ENCODE assay signal across 8 cellular contexts in the genomic region with DNA sequence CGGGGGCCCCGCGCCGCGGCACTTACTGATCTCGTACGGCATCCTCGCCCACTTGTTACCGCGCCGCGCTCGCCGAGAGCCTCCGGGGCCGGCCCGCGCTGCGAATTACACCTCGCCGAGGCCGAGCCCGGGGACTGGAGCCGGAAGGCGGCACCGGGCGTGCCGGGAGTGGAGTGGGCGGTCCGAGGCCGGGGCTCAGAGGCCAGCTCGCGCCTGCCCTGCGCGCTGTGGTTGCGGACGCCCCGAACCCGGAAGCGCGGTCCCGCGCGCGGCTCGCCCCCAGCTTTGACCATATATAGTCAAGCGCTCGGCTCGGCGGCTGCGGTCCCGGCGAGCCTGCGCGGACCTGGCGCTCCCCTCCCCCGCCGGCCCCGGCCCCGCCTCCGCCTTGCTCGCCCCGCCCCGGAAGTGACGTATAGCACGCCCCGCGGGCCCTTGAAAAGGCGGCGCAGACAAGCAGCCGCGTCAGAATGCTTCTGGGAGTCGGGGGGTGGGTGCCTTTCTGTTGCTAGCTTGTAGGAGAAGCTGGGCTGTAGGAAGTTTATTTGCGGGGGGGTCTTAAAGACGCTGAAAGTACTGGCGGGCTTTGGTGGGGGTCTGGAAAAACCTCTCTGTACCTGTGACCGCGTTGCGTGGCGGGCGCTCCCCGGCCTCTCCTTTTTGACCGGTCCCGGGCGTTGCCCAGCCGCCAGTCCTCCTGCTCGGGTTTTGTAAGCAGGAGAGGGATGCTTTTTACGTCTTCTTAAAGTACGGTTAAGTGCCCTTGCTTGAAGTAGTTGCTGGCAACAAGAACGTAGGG. TPM values are rescaled to one million over a fixed set of nuclear protein-coding genes. Genes with fewer than 3 reads are reported as not detected.
A peak's percentile ranks its signal among the peaks of the same experiment; 100 is the strongest.
DNase-seq lines count a peak whose midpoint lies in the region; ATAC-seq and TF ChIP-seq lines count a peak whose summit lies in the region.

A gene with protein sequence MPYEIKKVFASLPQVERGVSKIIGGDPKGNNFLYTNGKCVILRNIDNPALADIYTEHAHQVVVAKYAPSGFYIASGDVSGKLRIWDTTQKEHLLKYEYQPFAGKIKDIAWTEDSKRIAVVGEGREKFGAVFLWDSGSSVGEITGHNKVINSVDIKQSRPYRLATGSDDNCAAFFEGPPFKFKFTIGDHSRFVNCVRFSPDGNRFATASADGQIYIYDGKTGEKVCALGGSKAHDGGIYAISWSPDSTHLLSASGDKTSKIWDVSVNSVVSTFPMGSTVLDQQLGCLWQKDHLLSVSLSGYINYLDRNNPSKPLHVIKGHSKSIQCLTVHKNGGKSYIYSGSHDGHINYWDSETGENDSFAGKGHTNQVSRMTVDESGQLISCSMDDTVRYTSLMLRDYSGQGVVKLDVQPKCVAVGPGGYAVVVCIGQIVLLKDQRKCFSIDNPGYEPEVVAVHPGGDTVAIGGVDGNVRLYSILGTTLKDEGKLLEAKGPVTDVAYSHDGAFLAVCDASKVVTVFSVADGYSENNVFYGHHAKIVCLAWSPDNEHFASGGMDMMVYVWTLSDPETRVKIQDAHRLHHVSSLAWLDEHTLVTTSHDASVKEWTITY (minus strand): TSS at position 175 of the 799 bp plus-strand sequence. CDS start 133 bp downstream, at position 42.

- H3K36me3 ChIP-seq in effector memory CD4-positive, alpha-beta T cell (ENCODE audit: control insufficient read depth, insufficient read depth, low read length): peaks cover 35% of the 10 kb centered on the region

- no peak for TF ChIP-seq CTCF in GM20000 (IDR thresholded peaks at IDR 0.05; ENCODE audit: extremely low read depth, missing control alignments)

- no peaks in the 10 kb centered on the region for H3K9me3 Mint-ChIP-seq in memory B cell

- H3K4me1 ChIP-seq in effector memory CD4-positive, alpha-beta T cell (ENCODE audit: control insufficient read depth, insufficient read depth, low read length, poor library complexity, severe bottlenecking): peaks cover 38% of the 10 kb centered on the region

- DNase-seq in COLO668 (lab: John Stamatoyannopoulos, UW; ENCODE audit: unreplicated experiment) (peak; percentile 97), GM20000 (ENCODE audit: low spot score) (peak; percentile 98), HT-29 (ENCODE audit: low spot score) (peak; percentile 94), memory B cell (ENCODE audit: low spot score in 2 of 2) (peak; percentile 87 to 90)
- peak; percentile 89 for DNase-seq in NK-92 treated with Interleukin-12 subunit alpha and Interleukin-12 subunit beta, amount 100 ng/mL, for 24 hours (lab: John Stamatoyannopoulos, UW)
- peak; percentile 87 to 90 for DNase-seq in activated CD8-positive, alpha-beta memory T cell treated with anti-CD3 and anti-CD28 coated beads for 4 hours (ENCODE audit: low read depth in 2 of 2)
- peak; percentile 85 to 91 (median 86) for DNase-seq in effector memory CD4-positive, alpha-beta T cell
- peak; percentile 93 for DNase-seq in stimulated activated CD8-positive, alpha-beta memory T cell treated with anti-CD3 and anti-CD28 coated beads, Interleukin-12 subunit alpha, Interleukin-12 subunit beta, amount 100 ng/mL, for 1 hour (ENCODE audit: low read depth)

- H3K27ac Mint-ChIP-seq in memory B cell: peak within 1 kb of the TSS; percentile 98

- no peaks in the 10 kb centered on the region for H3K27me3 ChIP-seq in effector memory CD4-positive, alpha-beta T cell (replicated peaks; ENCODE audit: control insufficient read depth, insufficient read depth, low read length, poor library complexity, severe bottlenecking)

- H3K4me1 Mint-ChIP-seq in memory B cell: peaks cover 44% of the 10 kb centered on the region

- no peaks in the 10 kb centered on the region for H3K9me3 ChIP-seq in effector memory CD4-positive, alpha-beta T cell (ENCODE audit: control insufficient read depth, low read length)

- peaks cover 13% of the 10 kb centered on the region for H3K36me3 Mint-ChIP-seq in memory B cell

- peak within 1 kb of the TSS; percentile 95 for H3K27ac ChIP-seq in effector memory CD4-positive, alpha-beta T cell (ENCODE audit: insufficient read depth, low read length, poor library complexity, severe bottlenecking)

- H3K4me3 ChIP-seq in effector memory CD4-positive, alpha-beta T cell (ENCODE audit: insufficient read depth, low read depth, low read length, poor library complexity, severe bottlenecking): peak within 1 kb of the TSS; percentile 74

- ATAC-seq in memory B cell (ENCODE audit: low read depth): peak; percentile 79

- H3K4me3 Mint-ChIP-seq in memory B cell: peak within 1 kb of the TSS; percentile 96

- no peaks in the 10 kb centered on the region for H3K27me3 Mint-ChIP-seq in memory B cell

RNA-seq across cellular contexts. Expression of the gene that starts here (rescaled TPM):
- 306 and 310 TPM in 2 replicates for total RNA-seq in HT-29 (2014; rRNA removed; shearing (Covaris generic))

Comparison
In these comparisons a context has a peak if more than half of its experiments do, and no peak if none do; other contexts are left out.
1. Peak in every context shown above with its lines: DNase-seq, ATAC-seq, H3K4me3 ChIP-seq and H3K27ac ChIP-seq.